ENCODE assay signal across 9 cellular contexts in the genomic region with DNA sequence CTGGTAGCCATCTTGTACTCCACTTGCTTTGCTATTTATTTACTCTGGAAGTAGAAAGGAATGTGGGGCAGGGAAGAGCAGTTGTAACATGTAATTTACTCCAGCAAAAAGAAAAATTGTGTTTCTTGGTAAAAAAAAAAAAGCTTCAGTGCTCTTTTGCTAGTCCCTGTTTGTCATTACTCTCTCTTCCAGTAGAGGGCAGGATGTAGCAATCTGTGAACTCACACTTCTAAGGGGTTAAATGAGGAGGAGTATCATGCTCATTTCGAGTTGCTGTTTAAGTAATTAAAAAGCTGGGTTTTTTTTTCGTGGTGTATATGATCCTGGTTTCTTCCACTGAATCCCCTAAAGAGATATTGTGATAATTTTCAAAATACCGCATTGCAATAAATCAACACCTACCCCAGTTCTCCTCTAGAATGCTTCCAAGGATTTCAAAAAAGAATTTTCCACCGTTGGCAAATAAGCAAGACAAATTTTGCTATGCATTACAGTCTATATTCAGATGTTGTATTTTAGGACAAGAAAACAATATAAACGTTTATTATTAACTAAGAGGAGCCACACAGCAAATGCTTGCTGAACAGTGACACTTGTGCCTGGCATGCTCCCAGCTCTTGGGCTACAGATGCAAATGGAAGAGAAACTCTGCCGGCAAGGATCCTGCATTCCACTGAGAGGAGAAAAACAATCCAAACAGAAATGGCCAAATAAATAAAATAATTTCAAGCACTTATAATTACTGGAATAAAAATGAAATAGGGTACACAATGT.
DNase-seq lines count a peak whose midpoint lies in the region; ATAC-seq and TF ChIP-seq lines count a peak whose summit lies in the region.
"Had no signal": no experiment of that assay in that cellular context is flagged by ENCODE, and none has a peak within 500 bp of the region (broad histone marks: within the 10 kb centered on the region; RNA-seq: fewer than 3 reads in every experiment).

No MANE protein-coding gene starts in this region.

- no peak overlapping the region for H3K27ac ChIP-seq in cardiac muscle cell
- no peak overlapping the region for H3K27ac ChIP-seq in right atrium auricular region
- H3K27ac ChIP-seq in mesenchymal stem cell (ENCODE audit: low read length, poor library complexity, severe bottlenecking): peak overlapping the region; percentile 57

- H3K36me3 ChIP-seq in cardiac muscle cell (no peaks in the 10 kb centered on the region), right atrium auricular region (no peaks in the 10 kb centered on the region), mesenchymal stem cell (ENCODE audit: control insufficient read depth in 1 of 2, insufficient read depth in 2 of 2, low read depth in 1 of 2, low read length in 2 of 2) (no peaks in the 10 kb centered on the region)

- H3K18ac ChIP-seq in mesenchymal stem cell (ENCODE audit: low read depth in 1 of 2, low read length in 2 of 2): no peak overlapping the region

- peak; percentile 61 to 71 for DNase-seq in cardiac muscle cell (ENCODE audit: low read depth in 1 of 2, low spot score in 1 of 2)
- no peak for DNase-seq in right atrium auricular region (ENCODE audit: low spot score)
- peak; percentile 98 for DNase-seq in NCI-H510A treated with DMSO at 0.1 percent for 48 hours (lab: John Stamatoyannopoulos, UW)
- peak; percentile 64 for DNase-seq in cerebellar cortex (ENCODE audit: low spot score)
- peak; percentile 72 for DNase-seq in mesenchymal stem cell
- no peak for DNase-seq in HCEC 1CT
- no peak for DNase-seq in mesenteric fat pad (ENCODE audit: low spot score)
- DNase-seq: activated naive CD8-positive, alpha-beta T cell treated with anti-CD3 and anti-CD28 coated beads, Interleukin-2, amount 10 ng/mL, durations not matched to agents 7 days and 5 days had no signal

- H3K4me1 ChIP-seq in cardiac muscle cell (ENCODE audit: low read depth): no peaks in the 10 kb centered on the region
- no peaks in the 10 kb centered on the region for H3K4me1 ChIP-seq in right atrium auricular region
- no peaks in the 10 kb centered on the region for H3K4me1 ChIP-seq in mesenchymal stem cell (ENCODE audit: control insufficient read depth, insufficient read depth, low read depth, low read length)

- H3K23ac ChIP-seq in mesenchymal stem cell (ENCODE audit: low read length in 2 of 2): no peak overlapping the region

- H2BK120ac ChIP-seq in mesenchymal stem cell (ENCODE audit: low read depth, low read length): no peak overlapping the region

- H3K27me3 ChIP-seq in cardiac muscle cell (no peaks in the 10 kb centered on the region), right atrium auricular region (no peaks in the 10 kb centered on the region), mesenchymal stem cell (ENCODE audit: control insufficient read depth in 1 of 2, insufficient read depth in 1 of 2, low read length in 2 of 2) (no peaks in the 10 kb centered on the region)

- TF ChIP-seq CTCF in cardiac muscle cell (IDR thresholded peaks at IDR 0.05; ENCODE audit: low read depth, low read length): peak; percentile 83
- TF ChIP-seq CTCF in right atrium auricular region (IDR thresholded peaks at IDR 0.05): peak in 1 of 2 donors; percentile 70

- peak; percentile 81 for ATAC-seq in HG03342 (IDR thresholded peaks at IDR 0.05; ENCODE audit: unreplicated experiment)

- no peak overlapping the region for H2BK15ac ChIP-seq in mesenchymal stem cell (ENCODE audit: low read depth, poor library complexity, severe bottlenecking)

- peak overlapping the region; percentile 28 for H3K4me2 ChIP-seq in mesenchymal stem cell (ENCODE audit: low read length, poor library complexity, severe bottlenecking)

- no peak overlapping the region for H4K8ac ChIP-seq in mesenchymal stem cell (ENCODE audit: low read length)

- H2BK12ac ChIP-seq in mesenchymal stem cell (ENCODE audit: low read length in 2 of 2): no peak overlapping the region

- no peak overlapping the region for H3K14ac ChIP-seq in mesenchymal stem cell (ENCODE audit: low read length in 2 of 2)

- no peak overlapping the region for H3K4me3 ChIP-seq in cardiac muscle cell
- H3K4me3 ChIP-seq in right atrium auricular region: no peak overlapping the region
- H3K4me3 ChIP-seq in mesenchymal stem cell (ENCODE audit: insufficient read depth in 1 of 2, low read depth in 1 of 2, low read length in 2 of 2): no peak overlapping the region

- H2AFZ ChIP-seq in mesenchymal stem cell (ENCODE audit: low read depth, low read length): no peak overlapping the region

- 51% methylated on average over 3 of the region's 6 CpGs for WGBS in mesenchymal stem cell

- H4K91ac ChIP-seq in mesenchymal stem cell (ENCODE audit: low read length): no peak overlapping the region

- no peak overlapping the region for H2BK5ac ChIP-seq in mesenchymal stem cell (ENCODE audit: low read depth, low read length, poor library complexity, severe bottlenecking)

- H2AK5ac ChIP-seq in mesenchymal stem cell (ENCODE audit: low read length, severe bottlenecking): no peak overlapping the region

- H3K79me1 ChIP-seq in mesenchymal stem cell (replicated peaks; ENCODE audit: low read length, poor library complexity, severe bottlenecking): no peaks in the 10 kb centered on the region

- no peak overlapping the region for H3K9ac ChIP-seq in mesenchymal stem cell (ENCODE audit: low read length)

- no peak overlapping the region for H3K4ac ChIP-seq in mesenchymal stem cell (ENCODE audit: low read depth in 1 of 2, low read length in 2 of 2)

- H3K9me3 ChIP-seq in cardiac muscle cell (ENCODE audit: low read depth) (no peaks in the 10 kb centered on the region), right atrium auricular region (no peaks in the 10 kb centered on the region), mesenchymal stem cell (ENCODE audit: control insufficient read depth, low read length) (no peaks in the 10 kb centered on the region)

Comparison
In these comparisons a context has a peak if more than half of its experiments do, and no peak if none do; other contexts are left out.
1. DNase-seq: peak in cardiac muscle cell (2 of 2), NCI-H510A treated with DMSO at 0.1 percent for 48 hours (single experiment), cerebellar cortex (single experiment) and mesenchymal stem cell (single experiment); none in right atrium auricular region (single experiment), HCEC 1CT (single experiment) and mesenteric fat pad (single experiment).